In the genomic region with DNA sequence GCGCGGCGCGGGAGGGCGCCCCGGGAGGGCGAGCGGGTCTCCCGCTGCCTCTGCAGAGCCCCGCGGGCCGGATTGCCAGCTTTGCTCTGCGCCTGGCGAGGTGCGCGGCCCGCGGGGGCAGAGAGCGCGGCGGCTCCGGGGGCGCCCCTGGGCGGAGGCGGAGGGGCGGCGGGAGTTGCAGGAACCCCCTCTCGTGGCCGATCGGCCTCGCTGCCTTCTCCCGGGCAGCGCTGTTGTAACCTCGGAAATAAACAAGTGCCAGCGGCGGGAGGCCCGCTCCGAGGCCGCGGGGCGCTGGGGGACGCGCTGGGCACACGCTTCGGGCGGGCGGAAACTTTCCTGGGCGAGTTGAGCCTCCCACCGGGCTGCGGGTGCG, we compare ENCODE assay signal across 11 cellular contexts. TPM values are rescaled to one million over a fixed set of nuclear protein-coding genes. Genes with fewer than 3 reads are reported as not detected.
DNase-seq lines count a peak whose midpoint lies in the region; ATAC-seq and TF ChIP-seq lines count a peak whose summit lies in the region.
"Had no signal": no experiment of that assay in that cellular context is flagged by ENCODE, and none has a peak within 500 bp of the region (broad histone marks: within the 10 kb centered on the region; RNA-seq: fewer than 3 reads in every experiment).

No MANE protein-coding gene starts in this region.

- H3K27me3 Mint-ChIP-seq in activated CD4-positive, alpha-beta T cell treated with anti-CD3 and anti-CD28 coated beads, Interleukin-2, amount 10 ng/mL, durations not matched to agents 7 days and 5 days: peaks cover 43% of the 10 kb centered on the region

- TF ChIP-seq RAD21 in SK-N-SH (IDR thresholded peaks at IDR 0.05; ENCODE audit: low read length): no peak

- 3% methylated on average over 7 of the region's 51 CpGs for WGBS in SK-N-SH (ENCODE audit: low lambda C conversion rate)
- WGBS in transverse colon (ENCODE audit: low coverage in 1 of 2), 2 donors: 2% methylated on average over 30 of the region's 51 CpGs; no CpG with 5 or more reads in 1 of the 2 donors

- no peaks in the 10 kb centered on the region; a peak in 1 of 4 replicates for H3K4me1 ChIP-seq in SK-N-SH (ENCODE audit: control insufficient read depth in 1 of 2, insufficient read depth in 2 of 2, low read depth in 1 of 2, low read length in 1 of 2)
- H3K4me1 ChIP-seq in iPS-20b (ENCODE audit: insufficient read depth, low read length): peaks cover 6% of the 10 kb centered on the region; the same call in 1 of the 2 replicates
- peaks cover 0 to 17% (median 12%) of the 10 kb centered on the region in 4 donors for H3K4me1 ChIP-seq in transverse colon

- H3K9ac ChIP-seq in SK-N-SH: no peak overlapping the region
- peak overlapping the region; percentile 32; the same call in 1 of the 2 replicates for H3K9ac ChIP-seq in iPS-20b (ENCODE audit: low read depth, low read length)

- H3K27me3 ChIP-seq in SK-N-SH (ENCODE audit: insufficient read depth) (no peaks in the 10 kb centered on the region), brain microvascular endothelial cell (replicated peaks) (peaks cover 27% of the 10 kb centered on the region), iPS-20b (ENCODE audit: insufficient read depth, low read length) (peaks cover 83% of the 10 kb centered on the region), transverse colon (peaks cover 83% of the 10 kb centered on the region)

- H3K4me1 Mint-ChIP-seq in activated CD4-positive, alpha-beta T cell treated with anti-CD3 and anti-CD28 coated beads, Interleukin-2, amount 10 ng/mL, durations not matched to agents 7 days and 5 days: peaks cover 5% of the 10 kb centered on the region

- peaks cover under 1% of the 10 kb centered on the region for H3K9me3 Mint-ChIP-seq in activated CD4-positive, alpha-beta T cell treated with anti-CD3 and anti-CD28 coated beads, Interleukin-2, amount 10 ng/mL, durations not matched to agents 7 days and 5 days
- H3K9me3 Mint-ChIP-seq: activated CD4-positive, alpha-beta memory T cell treated with anti-CD3 and anti-CD28 coated beads for 36 hours had no signal

- H3F3A ChIP-seq in SK-N-SH (replicated peaks; ENCODE audit: insufficient read depth): no peaks in the 10 kb centered on the region

- TF ChIP-seq POLR2A in transverse colon (IDR thresholded peaks at IDR 0.05): no peak

- no peak overlapping the region for H3K4me2 ChIP-seq in SK-N-SH

- in situ Hi-C loops in brain microvascular endothelial cell (cut with HindIII; ENCODE audit: low pct_ligation_motif_present, low sequenced_read_pairs): no loop called here
- in situ Hi-C loops in transverse colon (cut with MboI; ENCODE audit: low pct_ligation_motif_present in 1 of 4, low pct_unique_long_range_greater_than_20kb in 1 of 4, low sequenced_read_pairs in 3 of 4): no loop called here

- H2AFZ ChIP-seq in SK-N-SH (ENCODE audit: low read depth): no peak overlapping the region

- CTCF ChIA-PET in SK-N-SH (lab: Yijun Ruan, JAX): interaction anchor here (0.6 to 2.7 kb wide), 3 partner anchors 9 to 25 kb away, joined by 3 to 25 read pairs (median 3); no protein-coding TSS in a partner anchor
- CTCF ChIA-PET in activated CD4-positive, alpha-beta T cell treated with anti-CD3 and anti-CD28 coated beads, Interleukin-2, amount 10 ng/mL, durations not matched to agents 7 days and 5 days (lab: Charles Lee): no interaction called here

- TF ChIP-seq EP300 in SK-N-SH (IDR thresholded peaks at IDR 0.05; ENCODE audit: borderline replicate concordance in 1 of 2, low read depth in 1 of 2, low read length in 1 of 2) (no peak), transverse colon (IDR thresholded peaks at IDR 0.05; ENCODE audit: low read depth) (no peak)

- H3K36me3 Mint-ChIP-seq in activated CD4-positive, alpha-beta T cell treated with anti-CD3 and anti-CD28 coated beads, Interleukin-2, amount 10 ng/mL, durations not matched to agents 7 days and 5 days (ENCODE audit: low read depth): no peaks in the 10 kb centered on the region
- H3K36me3 Mint-ChIP-seq: activated CD4-positive, alpha-beta memory T cell treated with anti-CD3 and anti-CD28 coated beads for 36 hours; CD4-positive, CD25-positive, alpha-beta regulatory T cell had no signal

- intact Hi-C loops in transverse colon (cut with DNase I; ENCODE audit: low total_unique reads): no loop called here

- no peak overlapping the region for H3K27ac Mint-ChIP-seq in activated CD4-positive, alpha-beta T cell treated with anti-CD3 and anti-CD28 coated beads, Interleukin-2, amount 10 ng/mL, durations not matched to agents 7 days and 5 days
- H3K27ac Mint-ChIP-seq: activated CD4-positive, alpha-beta memory T cell treated with anti-CD3 and anti-CD28 coated beads for 36 hours; CD4-positive, CD25-positive, alpha-beta regulatory T cell had no signal

- no peaks in the 10 kb centered on the region for H3K9me3 ChIP-seq in SK-N-SH
- no peaks in the 10 kb centered on the region for H3K9me3 ChIP-seq in iPS-20b (ENCODE audit: insufficient read depth, low read depth, low read length)
- no peaks in the 10 kb centered on the region for H3K9me3 ChIP-seq in transverse colon

- no peak for TF ChIP-seq CTCF in SK-N-SH (IDR thresholded peaks at IDR 0.05)
- peak; percentile 52 for TF ChIP-seq CTCF in brain microvascular endothelial cell (IDR thresholded peaks at IDR 0.05; ENCODE audit: low read depth, low read length, missing control alignments)
- no peak for TF ChIP-seq CTCF in transverse colon (IDR thresholded peaks at IDR 0.05)

- no peaks in the 10 kb centered on the region for H3K9me2 ChIP-seq in SK-N-SH

- no peak overlapping the region for H3K4me3 Mint-ChIP-seq in activated CD4-positive, alpha-beta T cell treated with anti-CD3 and anti-CD28 coated beads, Interleukin-2, amount 10 ng/mL, durations not matched to agents 7 days and 5 days
- H3K4me3 Mint-ChIP-seq: activated CD4-positive, alpha-beta memory T cell treated with anti-CD3 and anti-CD28 coated beads for 36 hours; CD4-positive, CD25-positive, alpha-beta regulatory T cell had no signal

- H3K27ac ChIP-seq in SK-N-SH (ENCODE audit: low read depth in 2 of 2, low read length in 1 of 2): no peak overlapping the region
- H3K27ac ChIP-seq in brain microvascular endothelial cell: no peak overlapping the region
- H3K27ac ChIP-seq in iPS-20b (ENCODE audit: low read length): no peak overlapping the region
- no peak overlapping the region for H3K27ac ChIP-seq in transverse colon

- no peak for ATAC-seq in SK-N-SH treated with all-trans-retinoic acid at 6 μM for 48 hours
- no peak for ATAC-seq in GM21576 (IDR thresholded peaks at IDR 0.05; ENCODE audit: unreplicated experiment)

- H4K20me1 ChIP-seq in SK-N-SH (ENCODE audit: insufficient read depth): no peaks in the 10 kb centered on the region

- POLR2A ChIA-PET in SK-N-SH (lab: Yijun Ruan, JAX): no interaction called here
- POLR2A ChIA-PET in activated CD4-positive, alpha-beta T cell treated with anti-CD3 and anti-CD28 coated beads, Interleukin-2, amount 10 ng/mL, durations not matched to agents 7 days and 5 days (lab: Charles Lee): no interaction called here

- H3K79me2 ChIP-seq in SK-N-SH (ENCODE audit: insufficient read depth): no peaks in the 10 kb centered on the region

- no peak overlapping the region for H3K4me3 ChIP-seq in SK-N-SH (ENCODE audit: low read depth in 2 of 2, low read length in 1 of 2)
- peak overlapping the region; percentile 56 for H3K4me3 ChIP-seq in brain microvascular endothelial cell (ENCODE audit: low read depth, low read length)
- peak overlapping the region; percentile 71; the same call in 1 of the 2 replicates for H3K4me3 ChIP-seq in iPS-20b (ENCODE audit: low read length)
- H3K4me3 ChIP-seq in transverse colon: peak overlapping the region in 3 of 4 donors; percentile 1 to 44 (median 2)

- no peaks in the 10 kb centered on the region for H3K36me3 ChIP-seq in SK-N-SH (replicated peaks in 1 of 2; ENCODE audit: control insufficient read depth in 1 of 2, insufficient read depth in 2 of 2, low read length in 1 of 2)
- H3K36me3 ChIP-seq in brain microvascular endothelial cell (replicated peaks): no peaks in the 10 kb centered on the region
- peaks cover 4% of the 10 kb centered on the region; the same call in 1 of the 2 replicates for H3K36me3 ChIP-seq in iPS-20b (ENCODE audit: insufficient read depth, low read depth, low read length)
- H3K36me3 ChIP-seq in transverse colon: no peaks in the 10 kb centered on the region

- peak; percentile 69 for DNase-seq in SK-N-SH
- no peak for DNase-seq in brain microvascular endothelial cell
- DNase-seq in transverse colon: no peak
- no peak for DNase-seq in stimulated activated CD4-positive, alpha-beta T cell treated with anti-CD3 and anti-CD28 coated beads, Interleukin-4, amount 100 ng/mL, for 24 hours
- DNase-seq in activated CD4-positive, alpha-beta T cell treated with anti-CD3 and anti-CD28 coated beads, Interleukin-2, amount 10 ng/mL, durations not matched to agents 7 days and 5 days: no peak
- DNase-seq: activated CD4-positive, alpha-beta memory T cell treated with anti-CD3 and anti-CD28 coated beads for 36 hours; CD4-positive, CD25-positive, alpha-beta regulatory T cell; NCI-H1436 had no signal

TF ChIP-seq in SK-N-SH, 30 proteins besides CTCF, POLR2A, EP300 and RAD21 (continues in another document):
- TF ChIP-seq TEAD4 (IDR thresholded peaks at IDR 0.05; ENCODE audit: borderline replicate concordance, insufficient read depth) (no peak), ELF1 (IDR thresholded peaks at IDR 0.05) (no peak)
- TF ChIP-seq, protein P1, sequence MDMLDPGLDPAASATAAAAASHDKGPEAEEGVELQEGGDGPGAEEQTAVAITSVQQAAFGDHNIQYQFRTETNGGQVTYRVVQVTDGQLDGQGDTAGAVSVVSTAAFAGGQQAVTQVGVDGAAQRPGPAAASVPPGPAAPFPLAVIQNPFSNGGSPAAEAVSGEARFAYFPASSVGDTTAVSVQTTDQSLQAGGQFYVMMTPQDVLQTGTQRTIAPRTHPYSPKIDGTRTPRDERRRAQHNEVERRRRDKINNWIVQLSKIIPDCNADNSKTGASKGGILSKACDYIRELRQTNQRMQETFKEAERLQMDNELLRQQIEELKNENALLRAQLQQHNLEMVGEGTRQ (IDR thresholded peaks at IDR 0.05; ENCODE audit: borderline replicate concordance, low read depth, low read length): no peak

TF ChIP-seq in SK-N-SH treated with all-trans-retinoic acid at 6 μM for 48 hours, 23 proteins besides CTCF, POLR2A, EP300 and RAD21 (continues in another document):
- TF ChIP-seq CSDC2 (CRISPR knock-in tag; IDR thresholded peaks at IDR 0.05) (no peak), ZC3H10 (CRISPR knock-in tag; IDR thresholded peaks at IDR 0.05) (no peak)

RNA-seq across cellular contexts. Expression of gene CDH4, which starts 1.2 kb away (rescaled TPM):
- polyA plus RNA-seq in SK-N-SH (2012; rRNA removed): not detected in 2 replicates
- polyA plus RNA-seq in SK-N-SH (2012; cell fraction: cytosol; rRNA removed): not detected in 2 replicates
- polyA plus RNA-seq in SK-N-SH (2012; cell fraction: nucleus; rRNA removed): not detected in 2 replicates
- not detected for total RNA-seq in transverse colon
- total RNA-seq in activated CD4-positive, alpha-beta T cell treated with anti-CD3 and anti-CD28 coated beads, Interleukin-2, amount 10 ng/mL, durations not matched to agents 7 days and 5 days: not detected

Comparison
In these comparisons a context has a peak if more than half of its experiments do, and no peak if none do; other contexts are left out.
1. H3K4me3 ChIP-seq: peak in brain microvascular endothelial cell (single experiment), iPS-20b (single experiment) and transverse colon (3 of 4); none in SK-N-SH (0 of 2).